ENCODE assay signal across 29 cellular contexts in the genomic region with DNA sequence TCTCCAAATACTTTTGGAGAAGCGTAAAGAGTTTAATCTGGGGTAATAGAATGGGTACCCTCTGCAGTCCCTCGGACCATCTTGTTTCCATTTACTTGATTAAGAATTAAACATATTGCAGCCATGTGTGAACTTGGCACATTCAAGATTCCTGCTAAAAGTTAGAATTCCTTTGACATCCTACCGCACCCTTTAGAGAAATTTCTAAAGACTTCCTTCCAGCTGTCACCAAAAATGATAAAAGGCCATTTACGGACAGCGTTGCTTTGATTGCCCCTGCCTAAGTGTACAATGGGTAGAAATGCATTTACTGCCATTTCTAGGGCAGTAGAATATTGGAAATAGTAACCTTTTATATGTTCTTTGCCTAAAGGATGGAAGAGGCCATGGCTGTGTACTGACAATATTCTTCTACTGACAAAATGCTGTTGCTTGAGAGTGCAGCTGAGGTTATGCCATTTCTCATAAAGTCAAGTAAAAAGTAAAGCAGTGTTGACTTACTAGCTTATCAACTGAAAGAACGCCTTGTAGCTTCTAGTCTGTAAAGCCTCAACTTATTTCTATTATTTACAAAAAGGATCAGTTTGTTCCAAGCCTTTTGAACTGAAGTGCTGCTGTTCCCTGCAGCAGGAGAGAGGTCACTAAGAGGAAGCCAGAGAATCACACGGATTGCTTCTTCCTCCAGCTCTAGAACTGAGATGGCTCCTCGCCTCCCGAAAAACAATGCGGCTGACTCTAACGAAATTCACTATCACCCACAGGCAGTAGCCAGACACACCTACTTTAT.
DNase-seq lines count a peak whose midpoint lies in the region; ATAC-seq and TF ChIP-seq lines count a peak whose summit lies in the region.
"Had no signal": no experiment of that assay in that cellular context is flagged by ENCODE, and none has a peak within 500 bp of the region (broad histone marks: within the 10 kb centered on the region; RNA-seq: fewer than 3 reads in every experiment).

No MANE protein-coding gene starts in this region.

- CTCF ChIA-PET in WTC11 (lab: Charles Lee), result interaction anchor here (0.6 kb wide), 1 partner anchor 55 kb away, joined by 4 read pairs; no protein-coding TSS in a partner anchor

- H3K4me2 ChIP-seq in mesendoderm (ENCODE audit: low read length), result no peak overlapping the region

- H3K4me1 ChIP-seq in heart left ventricle (peaks cover 0 to 26% (median 5%) of the 10 kb centered on the region in 12 donors), stomach (peaks cover 0 to 24% (median 19%) of the 10 kb centered on the region in 4 donors), mesendoderm (ENCODE audit: control insufficient read depth, low read depth, low read length) (no peaks in the 10 kb centered on the region)
- H3K4me1 ChIP-seq: colonic mucosa, thyroid gland had no signal

- TF ChIP-seq POLR2A in heart left ventricle (IDR thresholded peaks at IDR 0.05) (no peak), stomach (IDR thresholded peaks at IDR 0.05) (no peak)

- H2BK120ac ChIP-seq in mesendoderm (ENCODE audit: low read depth, low read length), result no peak overlapping the region

- H3K56ac ChIP-seq in mesendoderm (ENCODE audit: low read length), result no peak overlapping the region

- no peak overlapping the region for H3K23ac ChIP-seq in mesendoderm (ENCODE audit: low read length)

- H4K8ac ChIP-seq in mesendoderm (ENCODE audit: low read depth, low read length), result no peak overlapping the region

- no peaks in the 10 kb centered on the region for H3K27me3 Mint-ChIP-seq in WTC11 (ENCODE audit: low read depth)
- H3K27me3 Mint-ChIP-seq: CD4-positive, alpha-beta memory T cell had no signal

- H3K4me3 Mint-ChIP-seq in WTC11, result no peak overlapping the region
- H3K4me3 Mint-ChIP-seq: CD4-positive, alpha-beta memory T cell; neural crest cell; T-helper 2 cell treated with Interferon-gamma antibody and Interleukin-4, amounts not matched to agents 5 μg/mL and 100 μg/mL, for 36 hours had no signal

- H3K79me2 ChIP-seq in mesendoderm (ENCODE audit: control insufficient read depth, insufficient read depth, low read length), result no peaks in the 10 kb centered on the region

- no peaks in the 10 kb centered on the region for H3K36me3 Mint-ChIP-seq in WTC11
- H3K36me3 Mint-ChIP-seq: CD4-positive, alpha-beta memory T cell had no signal

- H3K9me3 Mint-ChIP-seq in WTC11, result no peaks in the 10 kb centered on the region
- H3K9me3 Mint-ChIP-seq: neural crest cell; T-helper 2 cell treated with Interferon-gamma antibody and Interleukin-4, amounts not matched to agents 5 μg/mL and 100 μg/mL, for 36 hours had no signal

- H3K27ac ChIP-seq in heart left ventricle, result peak overlapping the region in 8 of 12 donors; percentile 1 to 57 (median 22)
- peak overlapping the region; percentile 85 for H3K27ac ChIP-seq in VCaP
- peak overlapping the region in 4 of 5 donors; percentile 19 to 84 (median 58) for H3K27ac ChIP-seq in stomach
- H3K27ac ChIP-seq in mesendoderm (ENCODE audit: low read depth, low read length), result no peak overlapping the region
- H3K27ac ChIP-seq: colonic mucosa, thyroid gland had no signal

- TF ChIP-seq EP300 in stomach (IDR thresholded peaks at IDR 0.05), result no peak

- no peak overlapping the region for H3K27ac Mint-ChIP-seq in WTC11
- H3K27ac Mint-ChIP-seq: CD4-positive, alpha-beta memory T cell; T-helper 2 cell treated with Interferon-gamma antibody and Interleukin-4, amounts not matched to agents 5 μg/mL and 100 μg/mL, for 36 hours had no signal

- WGBS in heart left ventricle, 4 donors, result 51 to 62% (median 57%) methylated on average over 11 of the region's 11 CpGs
- WGBS in stomach, 5 donors, result 36 to 55% (median 41%) methylated on average over 11 of the region's 11 CpGs
- WGBS in mesendoderm (ENCODE audit: extremely low coverage, insufficient coverage, low lambda C conversion rate), result no CpG with 5 or more reads among the region's 11 CpGs

- DNase-seq in heart left ventricle (no peak), Right ventricle myocardium superior (no peak), left lobe of liver (ENCODE audit: low spot score) (no peak), stomach (no peak), mesendoderm (no peak), hippocampal formation (lab: John Stamatoyannopoulos, UW) (no peak), WTC11 (ENCODE audit: low spot score) (no peak)
- DNase-seq: 8988T; activated CD4-positive, alpha-beta T cell treated with anti-CD3 and anti-CD28 coated beads, Interleukin-2, amount 50 U/mL, for 48 hours; activated CD8-positive, alpha-beta memory T cell treated with anti-CD3 and anti-CD28 coated beads, Interleukin-2, amount 50 U/mL, for 4 hours; activated naive CD4-positive, alpha-beta T cell treated with anti-CD3 and anti-CD28 coated beads, Interleukin-2, amount 50 U/mL, for 16 hours; aorta; CD4-positive, alpha-beta memory T cell; colonic mucosa; effector memory CD4-positive, alpha-beta T cell; EL; gastrocnemius medialis; H7; Kasumi-1; NCI-H1694; NCI-H510A; posterior cingulate gyrus; stimulated activated naive CD4-positive, alpha-beta T cell; thyroid gland had no signal

- no peak overlapping the region for H2BK5ac ChIP-seq in mesendoderm (ENCODE audit: low read length)

- H3K36me3 ChIP-seq in heart left ventricle (no peaks in the 10 kb centered on the region), stomach (no peaks in the 10 kb centered on the region), mesendoderm (ENCODE audit: control insufficient read depth, insufficient read depth, low read length) (no peaks in the 10 kb centered on the region)
- H3K36me3 ChIP-seq: colonic mucosa, gastrocnemius medialis, thyroid gland had no signal

- H3K79me1 ChIP-seq in mesendoderm (ENCODE audit: low read length), result no peaks in the 10 kb centered on the region

- H2BK15ac ChIP-seq in mesendoderm (replicated peaks; ENCODE audit: low read depth), result no peak overlapping the region

- intact Hi-C loops in heart left ventricle (cut with DNase I) (loop anchor here in 5 of 10 donors (2.0 to 10.0 kb wide), 3 partner anchors 45 to 143 kb away; a partner anchor contains a TSS), Right ventricle myocardium superior (cut with DNase I) (no loop called here), stomach (cut with DNase I; ENCODE audit: low total_unique reads) (no loop called here)

- no peak overlapping the region for H3K4ac ChIP-seq in mesendoderm (ENCODE audit: low read depth, low read length)

- no peaks in the 10 kb centered on the region for H3K4me1 Mint-ChIP-seq in WTC11
- H3K4me1 Mint-ChIP-seq: CD4-positive, alpha-beta memory T cell had no signal

- ATAC-seq in heart left ventricle, result peak in 3 of 4 donors; percentile 43 to 58 (median 44)
- ATAC-seq in Right ventricle myocardium superior (ENCODE audit: poor library complexity), result no peak
- ATAC-seq in left lobe of liver, result peak; percentile 37
- no peak for ATAC-seq in WTC11
- ATAC-seq: esophagus mucosa, gastrocnemius medialis had no signal

- H2AK5ac ChIP-seq in mesendoderm (ENCODE audit: low read length), result no peak overlapping the region

- H4K5ac ChIP-seq in mesendoderm (ENCODE audit: low read length), result no peak overlapping the region

- no peak overlapping the region for H3K18ac ChIP-seq in mesendoderm (ENCODE audit: low read length)

- H3K9me3 ChIP-seq in heart left ventricle (no peaks in the 10 kb centered on the region), stomach (no peaks in the 10 kb centered on the region)
- H3K9me3 ChIP-seq: colonic mucosa, gastrocnemius medialis, thyroid gland had no signal

- no peak overlapping the region for H3K9ac ChIP-seq in mesendoderm (ENCODE audit: low read length)

- TF ChIP-seq CTCF in heart left ventricle (IDR thresholded peaks at IDR 0.05) (no peak), VCaP (conservative IDR thresholded peaks at IDR 0.05) (no peak), stomach (IDR thresholded peaks at IDR 0.05) (no peak), WTC11 (IDR thresholded peaks at IDR 0.05) (no peak)

- H3K27me3 ChIP-seq in heart left ventricle, result no peaks in the 10 kb centered on the region
- no peaks in the 10 kb centered on the region for H3K27me3 ChIP-seq in stomach
- no peaks in the 10 kb centered on the region for H3K27me3 ChIP-seq in mesendoderm (ENCODE audit: insufficient read depth, low read length, poor library complexity)
- H3K27me3 ChIP-seq: colonic mucosa, gastrocnemius medialis, thyroid gland had no signal

- POLR2A ChIA-PET in WTC11 (lab: Charles Lee), result no interaction called here

- H3K4me3 ChIP-seq in heart left ventricle (no peak overlapping the region), stomach (no peak overlapping the region), mesendoderm (ENCODE audit: low read length) (no peak overlapping the region)
- H3K4me3 ChIP-seq: colonic mucosa, gastrocnemius medialis, lung, thyroid gland had no signal

TF ChIP-seq in WTC11, 78 proteins besides CTCF, POLR2A, EP300 and RAD21 (continues in another document):
- TF ChIP-seq, protein P1, sequence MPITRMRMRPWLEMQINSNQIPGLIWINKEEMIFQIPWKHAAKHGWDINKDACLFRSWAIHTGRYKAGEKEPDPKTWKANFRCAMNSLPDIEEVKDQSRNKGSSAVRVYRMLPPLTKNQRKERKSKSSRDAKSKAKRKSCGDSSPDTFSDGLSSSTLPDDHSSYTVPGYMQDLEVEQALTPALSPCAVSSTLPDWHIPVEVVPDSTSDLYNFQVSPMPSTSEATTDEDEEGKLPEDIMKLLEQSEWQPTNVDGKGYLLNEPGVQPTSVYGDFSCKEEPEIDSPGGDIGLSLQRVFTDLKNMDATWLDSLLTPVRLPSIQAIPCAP (CRISPR knock-in tag; IDR thresholded peaks at IDR 0.05), result no peak
- TF ChIP-seq ZNF121 (CRISPR knock-in tag; IDR thresholded peaks at IDR 0.05) (no peak), SMAD3 (CRISPR knock-in tag; IDR thresholded peaks at IDR 0.05; ENCODE audit: borderline replicate concordance) (no peak), MYBL2 (CRISPR knock-in tag; IDR thresholded peaks at IDR 0.05) (no peak), ESRRA (CRISPR knock-in tag; IDR thresholded peaks at IDR 0.05; ENCODE audit: borderline replicate concordance) (no peak), ZNF416 (CRISPR knock-in tag; IDR thresholded peaks at IDR 0.05) (no peak)
- TF ChIP-seq, protein P2, sequence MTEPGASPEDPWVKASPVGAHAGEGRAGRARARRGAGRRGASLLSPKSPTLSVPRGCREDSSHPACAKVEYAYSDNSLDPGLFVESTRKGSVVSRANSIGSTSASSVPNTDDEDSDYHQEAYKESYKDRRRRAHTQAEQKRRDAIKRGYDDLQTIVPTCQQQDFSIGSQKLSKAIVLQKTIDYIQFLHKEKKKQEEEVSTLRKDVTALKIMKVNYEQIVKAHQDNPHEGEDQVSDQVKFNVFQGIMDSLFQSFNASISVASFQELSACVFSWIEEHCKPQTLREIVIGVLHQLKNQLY (CRISPR knock-in tag; IDR thresholded peaks at IDR 0.05), result no peak

Comparison
In these comparisons a context has a peak if more than half of its experiments do, and no peak if none do; other contexts are left out.
1. ATAC-seq: peak in heart left ventricle (3 of 4) and left lobe of liver (single experiment); none in Right ventricle myocardium superior (single experiment) and WTC11 (single experiment).